ENCODE assay signal across 1 cellular context in the genomic region with DNA sequence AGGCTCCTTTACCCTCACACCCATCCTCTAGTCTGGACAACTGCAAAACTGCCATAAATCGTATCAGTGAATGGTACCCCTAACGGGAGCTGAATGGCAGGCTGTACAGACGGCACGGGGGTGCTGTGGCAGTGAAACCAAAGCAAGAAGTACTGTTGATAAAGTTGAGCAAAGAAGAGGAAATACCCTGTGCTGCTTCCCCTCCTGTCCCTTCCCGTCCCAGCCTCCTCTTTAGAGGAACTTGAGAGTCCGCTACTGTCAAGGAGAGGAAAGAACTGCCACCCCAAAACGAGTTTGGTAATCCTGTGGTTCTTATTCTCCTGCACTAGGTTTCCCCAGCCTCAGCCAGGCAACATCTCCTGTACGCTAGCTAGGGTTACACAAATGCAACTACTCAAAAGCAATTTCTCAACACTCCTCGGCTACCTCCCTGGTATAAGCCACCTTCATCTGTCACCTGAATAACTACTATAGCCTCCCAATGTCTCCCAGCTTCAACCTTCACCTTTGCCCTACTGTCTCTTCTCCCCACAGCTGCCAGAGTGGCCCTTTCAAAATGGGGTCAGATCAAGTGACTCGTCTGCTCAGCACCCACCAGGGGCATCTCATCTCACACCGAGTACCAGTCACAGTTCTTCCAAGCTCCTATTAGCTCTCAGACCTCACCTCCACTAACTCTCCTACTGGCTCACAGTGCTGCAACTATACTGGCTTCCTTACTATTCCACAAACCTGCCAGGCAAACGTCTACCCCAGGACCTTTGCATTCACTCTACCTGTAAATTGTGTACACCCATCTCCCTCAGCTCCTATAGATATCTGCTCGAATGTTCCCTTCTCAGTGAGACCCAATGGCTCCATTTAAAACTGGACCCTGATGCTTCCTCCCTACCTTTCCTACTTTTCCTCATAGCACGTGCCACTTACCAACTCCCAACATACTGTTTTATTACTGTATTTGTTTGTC.
TF ChIP-seq lines count a peak whose summit lies in the region.

No MANE protein-coding gene starts in this region.

TF ChIP-seq in GM23338, 12 proteins besides CTCF, POLR2A, EP300 and RAD21 (continued from another document):
- TF ChIP-seq, protein P1, sequence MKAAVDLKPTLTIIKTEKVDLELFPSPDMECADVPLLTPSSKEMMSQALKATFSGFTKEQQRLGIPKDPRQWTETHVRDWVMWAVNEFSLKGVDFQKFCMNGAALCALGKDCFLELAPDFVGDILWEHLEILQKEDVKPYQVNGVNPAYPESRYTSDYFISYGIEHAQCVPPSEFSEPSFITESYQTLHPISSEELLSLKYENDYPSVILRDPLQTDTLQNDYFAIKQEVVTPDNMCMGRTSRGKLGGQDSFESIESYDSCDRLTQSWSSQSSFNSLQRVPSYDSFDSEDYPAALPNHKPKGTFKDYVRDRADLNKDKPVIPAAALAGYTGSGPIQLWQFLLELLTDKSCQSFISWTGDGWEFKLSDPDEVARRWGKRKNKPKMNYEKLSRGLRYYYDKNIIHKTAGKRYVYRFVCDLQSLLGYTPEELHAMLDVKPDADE (IDR thresholded peaks at IDR 0.05), result no peak
- no peak for TF ChIP-seq EZH2phosphoT487 (IDR thresholded peaks at IDR 0.05; ENCODE audit: unreplicated experiment)
- TF ChIP-seq ZNF114 (CRISPR knock-in tag; IDR thresholded peaks at IDR 0.05), result no peak
- TF ChIP-seq NANOG (IDR thresholded peaks at IDR 0.05; ENCODE audit: borderline replicate concordance), result no peak
